Comparison of ENCODE assay signal across 1 cellular context in the genomic region with DNA sequence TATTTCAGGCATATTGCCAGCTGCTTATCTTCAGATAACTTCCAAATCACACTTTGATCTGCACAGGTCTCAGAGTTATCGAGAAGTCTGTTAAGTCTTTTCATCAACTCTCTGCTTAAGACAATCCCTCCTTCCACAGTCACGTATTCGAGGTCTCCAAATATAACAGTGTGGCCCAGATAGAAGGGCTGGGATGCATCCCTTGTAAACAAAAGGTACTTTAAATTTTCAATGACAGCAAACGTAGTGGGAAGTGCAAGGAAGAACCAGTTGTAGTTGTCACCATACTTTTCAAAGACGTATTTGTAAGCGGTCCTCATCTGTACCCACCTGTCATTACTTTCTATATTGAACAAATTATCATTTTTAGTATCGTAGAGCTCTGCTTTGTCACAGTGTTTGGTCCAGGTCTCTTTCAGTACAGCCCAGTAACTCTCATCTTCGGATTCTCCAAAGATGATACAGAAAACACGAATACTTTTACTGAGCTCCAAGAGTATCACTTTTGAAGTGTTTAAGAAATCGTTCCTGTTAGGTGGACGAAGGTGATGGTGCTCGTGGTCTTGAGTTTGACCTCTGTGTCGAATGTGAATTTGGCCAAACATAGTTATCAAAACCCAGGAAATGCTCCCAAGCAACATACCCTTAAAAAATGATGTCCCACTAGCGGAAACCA.
TF ChIP-seq lines count a peak whose summit lies in the region.

No MANE protein-coding gene starts in this region.

TF ChIP-seq in HCT116, 20 proteins besides CTCF, POLR2A, EP300 and RAD21 (continued from another document):
- TF ChIP-seq, protein P1, sequence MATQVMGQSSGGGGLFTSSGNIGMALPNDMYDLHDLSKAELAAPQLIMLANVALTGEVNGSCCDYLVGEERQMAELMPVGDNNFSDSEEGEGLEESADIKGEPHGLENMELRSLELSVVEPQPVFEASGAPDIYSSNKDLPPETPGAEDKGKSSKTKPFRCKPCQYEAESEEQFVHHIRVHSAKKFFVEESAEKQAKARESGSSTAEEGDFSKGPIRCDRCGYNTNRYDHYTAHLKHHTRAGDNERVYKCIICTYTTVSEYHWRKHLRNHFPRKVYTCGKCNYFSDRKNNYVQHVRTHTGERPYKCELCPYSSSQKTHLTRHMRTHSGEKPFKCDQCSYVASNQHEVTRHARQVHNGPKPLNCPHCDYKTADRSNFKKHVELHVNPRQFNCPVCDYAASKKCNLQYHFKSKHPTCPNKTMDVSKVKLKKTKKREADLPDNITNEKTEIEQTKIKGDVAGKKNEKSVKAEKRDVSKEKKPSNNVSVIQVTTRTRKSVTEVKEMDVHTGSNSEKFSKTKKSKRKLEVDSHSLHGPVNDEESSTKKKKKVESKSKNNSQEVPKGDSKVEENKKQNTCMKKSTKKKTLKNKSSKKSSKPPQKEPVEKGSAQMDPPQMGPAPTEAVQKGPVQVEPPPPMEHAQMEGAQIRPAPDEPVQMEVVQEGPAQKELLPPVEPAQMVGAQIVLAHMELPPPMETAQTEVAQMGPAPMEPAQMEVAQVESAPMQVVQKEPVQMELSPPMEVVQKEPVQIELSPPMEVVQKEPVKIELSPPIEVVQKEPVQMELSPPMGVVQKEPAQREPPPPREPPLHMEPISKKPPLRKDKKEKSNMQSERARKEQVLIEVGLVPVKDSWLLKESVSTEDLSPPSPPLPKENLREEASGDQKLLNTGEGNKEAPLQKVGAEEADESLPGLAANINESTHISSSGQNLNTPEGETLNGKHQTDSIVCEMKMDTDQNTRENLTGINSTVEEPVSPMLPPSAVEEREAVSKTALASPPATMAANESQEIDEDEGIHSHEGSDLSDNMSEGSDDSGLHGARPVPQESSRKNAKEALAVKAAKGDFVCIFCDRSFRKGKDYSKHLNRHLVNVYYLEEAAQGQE (IDR thresholded peaks at IDR 0.05; ENCODE audit: low read depth): no peak
- no peak for TF ChIP-seq FOSL1 (IDR thresholded peaks at IDR 0.05; ENCODE audit: low read depth)
- no peak for TF ChIP-seq ZNF274 (IDR thresholded peaks at IDR 0.05; ENCODE audit: low read depth, low read length)
- TF ChIP-seq, protein P2, sequence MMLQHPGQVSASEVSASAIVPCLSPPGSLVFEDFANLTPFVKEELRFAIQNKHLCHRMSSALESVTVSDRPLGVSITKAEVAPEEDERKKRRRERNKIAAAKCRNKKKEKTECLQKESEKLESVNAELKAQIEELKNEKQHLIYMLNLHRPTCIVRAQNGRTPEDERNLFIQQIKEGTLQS (IDR thresholded peaks at IDR 0.05): no peak
- TF ChIP-seq ELF1 (IDR thresholded peaks at IDR 0.05; ENCODE audit: borderline replicate concordance, low read depth): no peak
- no peak for TF ChIP-seq EZH2phosphoT487 (IDR thresholded peaks at IDR 0.05; ENCODE audit: borderline replicate concordance)
- TF ChIP-seq SRF (IDR thresholded peaks at IDR 0.05; ENCODE audit: low read depth): no peak
- no peak for TF ChIP-seq ZFX (IDR thresholded peaks at IDR 0.05)
- TF ChIP-seq EZH2 (IDR thresholded peaks at IDR 0.05): no peak
TF ChIP-seq in HCT116: peak in this region for 0.
